ENCODE assay signal across 8 cellular contexts in genomic region chr9:27528886-27529315, GRCh38. TPM values are rescaled to one million over a fixed set of nuclear protein-coding genes. Genes with fewer than 3 reads are reported as not detected.
DNase-seq lines count a peak whose midpoint lies in the region; ATAC-seq and TF ChIP-seq lines count a peak whose summit lies in the region.

No MANE protein-coding gene starts in this region.

- H3K27me3 ChIP-seq in Peyer's patch = no peaks in the 10 kb centered on the region

- intact Hi-C loops in left cardiac atrium (cut with DNase I) (loop anchor here (1.0 to 5.0 kb wide), 2 partner anchors 192 to 196 kb away; no protein-coding TSS in a partner anchor), posterior vena cava (cut with DNase I) (loop anchor here in 1 of 2 donors (5.0 kb wide), 1 partner anchor 192 kb away; no protein-coding TSS in a partner anchor)

- H3K4me3 Mint-ChIP-seq in activated naive CD8-positive, alpha-beta T cell treated with anti-CD3 and anti-CD28 coated beads, Interleukin-2, amount 10 ng/mL, durations not matched to agents 7 days and 5 days = peak overlapping the region; percentile 95

- no peaks in the 10 kb centered on the region for H3K36me3 ChIP-seq in Peyer's patch

- peaks cover 0 to 20% (median 5%) of the 10 kb centered on the region in 4 donors for H3K4me1 ChIP-seq in Peyer's patch

- peaks cover 12% of the 10 kb centered on the region for H3K4me1 Mint-ChIP-seq in activated naive CD8-positive, alpha-beta T cell treated with anti-CD3 and anti-CD28 coated beads, Interleukin-2, amount 10 ng/mL, durations not matched to agents 7 days and 5 days

- no peaks in the 10 kb centered on the region for H3K9me3 Mint-ChIP-seq in activated naive CD8-positive, alpha-beta T cell treated with anti-CD3 and anti-CD28 coated beads, Interleukin-2, amount 10 ng/mL, durations not matched to agents 7 days and 5 days

- peak in 1 of 2 donors; percentile 21 for TF ChIP-seq POLR2A in Peyer's patch (IDR thresholded peaks at IDR 0.05)

- no peaks in the 10 kb centered on the region for H3K9me3 ChIP-seq in Peyer's patch

- peaks cover 12% of the 10 kb centered on the region for H3K36me3 Mint-ChIP-seq in activated naive CD8-positive, alpha-beta T cell treated with anti-CD3 and anti-CD28 coated beads, Interleukin-2, amount 10 ng/mL, durations not matched to agents 7 days and 5 days

- peak overlapping the region; percentile 85 for H3K27ac Mint-ChIP-seq in activated naive CD8-positive, alpha-beta T cell treated with anti-CD3 and anti-CD28 coated beads, Interleukin-2, amount 10 ng/mL, durations not matched to agents 7 days and 5 days

- ATAC-seq in HG02623 (IDR thresholded peaks at IDR 0.05; ENCODE audit: unreplicated experiment) (peak; percentile 36), left cardiac atrium (peak; percentile 72 to 73)
- ATAC-seq in activated naive CD8-positive, alpha-beta T cell treated with anti-CD3 and anti-CD28 coated beads, Interleukin-2, amount 10 ng/mL, durations not matched to agents 7 days and 5 days (ENCODE audit: low read depth) = peak; percentile 56

- peaks cover 12% of the 10 kb centered on the region for H3K27me3 Mint-ChIP-seq in activated naive CD8-positive, alpha-beta T cell treated with anti-CD3 and anti-CD28 coated beads, Interleukin-2, amount 10 ng/mL, durations not matched to agents 7 days and 5 days

- in situ Hi-C loops in GM13977 (cut with MboI; ENCODE audit: low pct_unique_long_range_greater_than_20kb, low sequenced_read_pairs, unreplicated experiment) = no loop called here

- TF ChIP-seq CTCF in GM13977 (IDR thresholded peaks at IDR 0.05; ENCODE audit: extremely low read depth, insufficient read depth, missing control alignments) (peak; percentile 1), Peyer's patch (IDR thresholded peaks at IDR 0.05) (peak in 1 of 6 experiments; percentile 15)

- peak; percentile 69 for DNase-seq in GM13977 (ENCODE audit: low spot score)
- DNase-seq in Peyer's patch = peak; percentile 74 to 83 (median 79)
- peak; percentile 63 for DNase-seq in activated naive CD8-positive, alpha-beta T cell treated with anti-CD3 and anti-CD28 coated beads, Interleukin-2, amount 10 ng/mL, durations not matched to agents 7 days and 5 days
- peak; percentile 49 for DNase-seq in left cardiac atrium
- peak; percentile 90 for DNase-seq in posterior vena cava (ENCODE audit: low spot score)
- no peak for DNase-seq in SHP77 (lab: John Stamatoyannopoulos, UW)
- no peak for DNase-seq in SK-N-DZ (ENCODE audit: low spot score)

- H3K27ac ChIP-seq in Peyer's patch = peak overlapping the region; percentile 81 to 94 (median 92)

- peak overlapping the region; percentile 65 to 98 (median 80) for H3K4me3 ChIP-seq in Peyer's patch

- POLR2A ChIA-PET in activated naive CD8-positive, alpha-beta T cell treated with anti-CD3 and anti-CD28 coated beads, Interleukin-2, amount 10 ng/mL, durations not matched to agents 7 days and 5 days (lab: Charles Lee) = interaction anchor here (1.2 to 2.2 kb wide), 3 partner anchors 44 to 195 kb away, joined by 3 to 12 read pairs (median 4); no protein-coding TSS in a partner anchor

RNA-seq across cellular contexts. Expression of gene MOB3B, which starts 0.7 kb away (rescaled TPM):
- total RNA-seq in Peyer's patch = 10 to 100 TPM; 24.8 to 65.7 (median 36.4) TPM
- total RNA-seq in activated naive CD8-positive, alpha-beta T cell treated with anti-CD3 and anti-CD28 coated beads, Interleukin-2, amount 10 ng/mL, durations not matched to agents 7 days and 5 days = 1 to 10 TPM; 3.2 to 3.6 TPM
- total RNA-seq in left cardiac atrium = 1 to 10 TPM; 1.2 to 1.6 TPM
- 1 to 10 TPM; 3.2 to 4.0 TPM for total RNA-seq in posterior vena cava
- polyA plus RNA-seq in SK-N-DZ (2014; cell fraction: cytosol; rRNA removed) = not detected in 2 replicates
- not detected in 2 replicates for polyA plus RNA-seq in SK-N-DZ (2014; cell fraction: nucleus; rRNA removed)

RNA-seq across cellular contexts. Expression of gene IFNK, which starts 4.8 kb away (rescaled TPM):
- total RNA-seq in Peyer's patch (not detected), left cardiac atrium (not detected), posterior vena cava (not detected)
- total RNA-seq in activated naive CD8-positive, alpha-beta T cell treated with anti-CD3 and anti-CD28 coated beads, Interleukin-2, amount 10 ng/mL, durations not matched to agents 7 days and 5 days = not detected
- polyA plus RNA-seq in SK-N-DZ (2014; cell fraction: cytosol; rRNA removed) = not detected in 2 replicates
- not detected in 2 replicates for polyA plus RNA-seq in SK-N-DZ (2014; cell fraction: nucleus; rRNA removed)

RNA-seq across cellular contexts. Expression of gene C9orf72, which starts 44.4 kb away (rescaled TPM):
- total RNA-seq in Peyer's patch = 10 to 100 TPM; 13.1 to 30.5 (median 15.1) TPM
- total RNA-seq in activated naive CD8-positive, alpha-beta T cell treated with anti-CD3 and anti-CD28 coated beads, Interleukin-2, amount 10 ng/mL, durations not matched to agents 7 days and 5 days = 10 to 100 TPM; 13.7 to 16.4 TPM
- 10 to 100 TPM; 12.8 to 15.2 TPM for total RNA-seq in left cardiac atrium
- total RNA-seq in posterior vena cava = 10 to 100 TPM; 16.6 to 19.1 TPM
- 17.4 and 18.8 TPM in 2 replicates for polyA plus RNA-seq in SK-N-DZ (2014; cell fraction: cytosol; rRNA removed)
- 44.3 and 47.1 TPM in 2 replicates for polyA plus RNA-seq in SK-N-DZ (2014; cell fraction: nucleus; rRNA removed)

Comparison
In these comparisons a context has a peak if more than half of its experiments do, and no peak if none do; other contexts are left out.
1. DNase-seq: peak in GM13977 (single experiment), Peyer's patch (3 of 3), activated naive CD8-positive, alpha-beta T cell treated with anti-CD3 and anti-CD28 coated beads, Interleukin-2, amount 10 ng/mL, durations not matched to agents 7 days and 5 days (single experiment), left cardiac atrium (single experiment) and posterior vena cava (single experiment); none in SHP77 (0 of 2) and SK-N-DZ (single experiment).
2. RNA of gene MOB3B, which starts 0.7 kb away (total RNA-seq): 24.8 to 65.7 TPM in Peyer's patch; 3.2 to 4.0 TPM in posterior vena cava, 3.2 to 3.6 TPM in activated naive CD8-positive, alpha-beta T cell treated with anti-CD3 and anti-CD28 coated beads, Interleukin-2, amount 10 ng/mL, durations not matched to agents 7 days and 5 days and 1.2 to 1.6 TPM in left cardiac atrium; every median in the first group is over 4 times any median in the second.
3. Peak in every context shown above with its lines, with median percentiles within 50 percentile points of each other: ATAC-seq.